ENCODE assay signal across 8 cellular contexts in the genomic region with DNA sequence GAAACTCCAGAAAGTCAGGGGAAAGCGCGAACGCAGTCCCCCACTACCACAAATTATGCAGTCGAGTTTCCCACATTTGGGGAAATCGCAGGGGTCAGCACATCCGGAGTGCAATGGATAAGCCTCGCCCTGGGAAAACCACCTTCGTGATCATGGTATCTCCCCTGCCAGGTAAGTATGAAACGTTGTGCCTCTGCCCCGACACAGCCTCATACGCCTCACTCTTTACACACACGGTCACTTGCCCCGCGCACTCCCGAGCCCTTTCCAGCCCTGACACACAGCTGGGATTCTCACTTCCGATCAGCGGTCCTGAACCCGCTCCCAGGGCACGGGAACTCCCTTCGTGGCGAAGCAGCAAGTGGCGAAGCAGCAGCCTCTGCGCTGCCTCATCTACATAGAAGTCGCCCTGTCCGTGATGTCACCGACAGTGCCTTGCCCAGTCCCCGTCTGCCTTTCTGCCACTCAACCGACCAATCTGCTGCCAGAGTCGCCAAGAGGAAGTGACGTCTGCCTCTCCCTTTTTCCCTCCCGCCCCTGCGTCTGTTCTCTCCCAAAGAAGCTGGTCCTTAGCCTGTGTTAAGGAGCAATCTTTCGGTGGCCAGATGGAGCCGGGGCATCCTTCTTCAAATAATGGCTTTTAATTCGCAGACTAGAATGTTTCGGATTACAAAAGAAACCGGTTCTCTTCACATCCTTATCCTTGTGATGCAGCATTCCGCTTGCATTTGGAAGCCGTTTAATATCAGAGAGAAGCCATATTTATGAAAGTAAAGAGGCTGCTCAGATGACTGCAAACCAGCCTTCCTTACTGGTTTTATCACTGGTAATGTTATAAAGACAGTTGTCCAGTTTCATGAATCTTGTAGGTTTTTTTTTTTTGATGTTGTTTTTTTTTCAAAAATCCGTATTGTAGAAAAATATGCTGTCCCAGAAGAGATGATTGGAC. TPM values are rescaled to one million over a fixed set of nuclear protein-coding genes. Genes with fewer than 3 reads are reported as not detected.
DNase-seq lines count a peak whose midpoint lies in the region; ATAC-seq and TF ChIP-seq lines count a peak whose summit lies in the region.
"Not testable (repeated sequence)": the region's sequence is repeated elsewhere in the genome, so short reads cannot be mapped to it uniquely, and the experiment has no call there.

RNU1-1 (minus strand) TSS at position 179 of the 949 bp plus-strand sequence.

- H3K27me3 Mint-ChIP-seq in osteocyte (ENCODE audit: unreplicated experiment), result peaks cover 22% of the 10 kb centered on the region

- H3K4me1 Mint-ChIP-seq in osteocyte (ENCODE audit: unreplicated experiment), result not testable (repeated sequence)

- intact Hi-C loops in right cardiac atrium (cut with DNase I), result not testable (repeated sequence)

- peak; percentile 82 for DNase-seq in Caki2 (ENCODE audit: low read depth)
- DNase-seq in Jurkat, Clone E6-1 (ENCODE audit: low read depth, low spot score), result peak; percentile 74
- DNase-seq in NOMO-1 treated with dmso at 0.1 percent for 144 hours (lab: John Stamatoyannopoulos, UW; ENCODE audit: unreplicated experiment), result peak; percentile 32
- peak; percentile 56 to 62 for DNase-seq in activated CD4-positive, alpha-beta T cell treated with anti-CD3 and anti-CD28 coated beads, Interleukin-2, amount 50 U/mL, for 4 hours
- DNase-seq in caudate nucleus (lab: John Stamatoyannopoulos, UW), result peak in 51 of 61 donors; percentile 31 to 98 (median 82)
- peak; percentile 80 to 88 (median 87) for DNase-seq in right cardiac atrium
- peak; percentile 94 for DNase-seq in osteocyte (ENCODE audit: extremely low spot score, unreplicated experiment)
- peak; percentile 58 to 66 for DNase-seq in stimulated activated CD8-positive, alpha-beta memory T cell treated with anti-CD3 and anti-CD28 coated beads, Interleukin-7, amount 100 ng/mL, for 4 hours (ENCODE audit: low read depth in 2 of 2)

- H3K4me1 ChIP-seq in right cardiac atrium (ENCODE audit: control insufficient read depth, insufficient read depth, low read length), result not testable (repeated sequence)

- WGBS in right cardiac atrium, result 1% methylated on average over 37 of the region's 40 CpGs

- H3K9me3 Mint-ChIP-seq in osteocyte (ENCODE audit: unreplicated experiment), result not testable (repeated sequence)

- peak; percentile 70 to 81 for ATAC-seq in right cardiac atrium

- not testable (repeated sequence) for H3K4me3 Mint-ChIP-seq in osteocyte (ENCODE audit: unreplicated experiment)

- H3K27me3 ChIP-seq in right cardiac atrium (ENCODE audit: control insufficient read depth, insufficient read depth), result not testable (repeated sequence)

- not testable (repeated sequence) for H3K36me3 Mint-ChIP-seq in osteocyte (ENCODE audit: unreplicated experiment)

- H3K27ac Mint-ChIP-seq in osteocyte (ENCODE audit: unreplicated experiment), result not testable (repeated sequence)

- H3K9me3 ChIP-seq in right cardiac atrium (ENCODE audit: control insufficient read depth, low read length), result not testable (repeated sequence)

- not testable (repeated sequence) for TF ChIP-seq CTCF in osteocyte (IDR thresholded peaks at IDR 0.05)

- peak within 1 kb of the TSS; percentile 51 for H3K4me3 ChIP-seq in Jurkat, Clone E6-1 (ENCODE audit: low read length)
- peak within 1 kb of the TSS; percentile 56 for H3K4me3 ChIP-seq in right cardiac atrium (ENCODE audit: low read length)

- H3K27ac ChIP-seq in caudate nucleus (ENCODE audit: low read depth, low read length) (peak within 1 kb of the TSS; percentile 94), right cardiac atrium (ENCODE audit: low read length) (peak within 1 kb of the TSS; percentile 98)

- in situ Hi-C loops in Caki2 (cut with HindIII; ENCODE audit: low pct_unique_long_range_greater_than_20kb, low sequenced_read_pairs), result not testable (repeated sequence)

RNA-seq across cellular contexts. Expression of gene RNU1-1, which starts in this region (rescaled TPM):
- total RNA-seq in Caki2 (2014; rRNA removed; shearing (Covaris generic); ENCODE audit: low replicate concordance), result not detected in 2 replicates
- polyA plus RNA-seq in Jurkat, Clone E6-1 (2012; ENCODE audit: insufficient read depth, insufficient read length), result not detected
- 1,000 to 10,000 TPM; 3,675 to 8,578 (median 7,073) TPM for total RNA-seq in right cardiac atrium
- polyA plus RNA-seq in right cardiac atrium, result not detected
- 2,650 and 2,859 TPM in 2 replicates for total RNA-seq in osteocyte

Comparison
In these comparisons a context has a peak if more than half of its experiments do, and no peak if none do; other contexts are left out.
1. Peak in every context shown above with its lines: DNase-seq, ATAC-seq, H3K4me3 ChIP-seq and H3K27ac ChIP-seq.
2. RNA of gene RNU1-1 (total RNA-seq): 3,675 to 8,578 TPM in right cardiac atrium and 2,650 to 2,859 TPM in osteocyte; not detected in Caki2; every median in the first group is over 1,000 times any median in the second.
3. Peak in DNase-seq in Caki2; RNA of the gene not detected or under 1 TPM.
4. DNase-seq: peak in every context shown above with its lines; median percentile 94 in osteocyte; 87 in right cardiac atrium; 82 in Caki2; 82 in caudate nucleus; 74 in Jurkat, Clone E6-1; 62 in stimulated activated CD8-positive, alpha-beta memory T cell treated with anti-CD3 and anti-CD28 coated beads, Interleukin-7, amount 100 ng/mL, for 4 hours; 59 in activated CD4-positive, alpha-beta T cell treated with anti-CD3 and anti-CD28 coated beads, Interleukin-2, amount 50 U/mL, for 4 hours; 32 in NOMO-1 treated with dmso at 0.1 percent for 144 hours.